In genomic region chr12:121538699-121539061, GRCh38 we compare ENCODE assay signal across 10 cellular contexts. TPM values are rescaled to one million over a fixed set of nuclear protein-coding genes. Genes with fewer than 3 reads are reported as not detected.
A peak's percentile ranks its signal among the peaks of the same experiment; 100 is the strongest.
DNase-seq lines count a peak whose midpoint lies in the region; ATAC-seq and FAIRE-seq lines count a peak whose summit lies in the region.
"Had no signal": no experiment of that assay in that cellular context is flagged by ENCODE, and none has a peak within 500 bp of the region (broad histone marks: within the 10 kb centered on the region; RNA-seq: fewer than 3 reads in every experiment).

No MANE protein-coding gene starts in this region.

- no peaks in the 10 kb centered on the region for H3K9me3 Mint-ChIP-seq in stimulated activated naive CD8-positive, alpha-beta T cell treated with anti-CD3 and anti-CD28 coated beads, Interleukin-15, Interleukin-2, amounts not matched to agents 100 ng/mL and 50 ng/mL, for 24 hours

- H3K27me3 Mint-ChIP-seq in stimulated activated naive CD8-positive, alpha-beta T cell treated with anti-CD3 and anti-CD28 coated beads, Interleukin-15, Interleukin-2, amounts not matched to agents 100 ng/mL and 50 ng/mL, for 24 hours: no peaks in the 10 kb centered on the region

- no peak overlapping the region for H3K27ac ChIP-seq in SJCRH30
- H3K27ac ChIP-seq in iPS-20b (ENCODE audit: low read length): no peak overlapping the region

- H3K4me3 ChIP-seq in SJCRH30 (peak overlapping the region; percentile 60), iPS-20b (ENCODE audit: low read length) (peak overlapping the region; percentile 59)

- peaks cover 6% of the 10 kb centered on the region; the same call in 1 of the 2 replicates for H3K4me1 ChIP-seq in SJCRH30
- peaks cover 26% of the 10 kb centered on the region for H3K4me1 ChIP-seq in iPS-20b (ENCODE audit: insufficient read depth, low read length)

- H3K9me3 ChIP-seq in SJCRH30 (replicated peaks): no peaks in the 10 kb centered on the region
- no peaks in the 10 kb centered on the region for H3K9me3 ChIP-seq in iPS-20b (ENCODE audit: insufficient read depth, low read depth, low read length)

- H3K9ac ChIP-seq in iPS-20b (ENCODE audit: low read depth, low read length): no peak overlapping the region

- no peaks in the 10 kb centered on the region for H3K27me3 ChIP-seq in SJCRH30
- peaks cover 23% of the 10 kb centered on the region for H3K27me3 ChIP-seq in iPS-20b (ENCODE audit: insufficient read depth, low read length)

- peak overlapping the region; percentile 90 for H3K27ac Mint-ChIP-seq in stimulated activated naive CD8-positive, alpha-beta T cell treated with anti-CD3 and anti-CD28 coated beads, Interleukin-15, Interleukin-2, amounts not matched to agents 100 ng/mL and 50 ng/mL, for 24 hours

- H3K4me3 Mint-ChIP-seq in stimulated activated naive CD8-positive, alpha-beta T cell treated with anti-CD3 and anti-CD28 coated beads, Interleukin-15, Interleukin-2, amounts not matched to agents 100 ng/mL and 50 ng/mL, for 24 hours: peak overlapping the region; percentile 85

- no peak for DNase-seq in stimulated activated naive CD8-positive, alpha-beta T cell treated with anti-CD3 and anti-CD28 coated beads, Interleukin-15, Interleukin-2, amounts not matched to agents 100 U/mL and 50 U/mL, for 24 hours
- DNase-seq in SJCRH30: peak in 1 of 2 experiments; percentile 10
- DNase-seq in urothelium cell line (ENCODE audit: low spot score): peak; percentile 58
- DNase-seq in HuH-7 (ENCODE audit: low spot score): no peak
- no peak for DNase-seq in putamen (ENCODE audit: low spot score)
- DNase-seq: hypothalamus, T1000 had no signal

- no peak for ATAC-seq in stimulated activated naive CD8-positive, alpha-beta T cell treated with anti-CD3 and anti-CD28 coated beads, Interleukin-15, Interleukin-2, amounts not matched to agents 100 U/mL and 50 U/mL, for 24 hours
- no peak for ATAC-seq in GM21619 (IDR thresholded peaks at IDR 0.05; ENCODE audit: unreplicated experiment)

- FAIRE-seq in urothelium cell line (lab: Jason Lieb, UNC): no peak

- H3K36me3 ChIP-seq in SJCRH30: no peaks in the 10 kb centered on the region
- peaks cover 24% of the 10 kb centered on the region for H3K36me3 ChIP-seq in iPS-20b (ENCODE audit: insufficient read depth, low read depth, low read length)

- H3K4me1 Mint-ChIP-seq in stimulated activated naive CD8-positive, alpha-beta T cell treated with anti-CD3 and anti-CD28 coated beads, Interleukin-15, Interleukin-2, amounts not matched to agents 100 ng/mL and 50 ng/mL, for 24 hours (ENCODE audit: low read depth): peaks cover 45% of the 10 kb centered on the region

- H3K36me3 Mint-ChIP-seq in stimulated activated naive CD8-positive, alpha-beta T cell treated with anti-CD3 and anti-CD28 coated beads, Interleukin-15, Interleukin-2, amounts not matched to agents 100 ng/mL and 50 ng/mL, for 24 hours (ENCODE audit: low read depth): peaks cover under 1% of the 10 kb centered on the region

RNA-seq across cellular contexts. Expression of gene KDM2B, which starts 42.1 kb away (rescaled TPM):
- total RNA-seq in SJCRH30 (2014; rRNA removed; shearing (Covaris generic)): 44.0 and 48.4 TPM in 2 replicates
